In genomic region chr2:87629491-87630458, GRCh38 we compare ENCODE assay signal across 8 cellular contexts.
DNase-seq lines count a peak whose midpoint lies in the region; ATAC-seq, FAIRE-seq and TF ChIP-seq lines count a peak whose summit lies in the region.
"Not testable (repeated sequence)": the region's sequence is repeated elsewhere in the genome, so short reads cannot be mapped to it uniquely, and the experiment has no call there.

No MANE protein-coding gene starts in this region.

- not testable (repeated sequence) for H3K36me3 Mint-ChIP-seq in HFFc6 (ENCODE audit: low read depth); stimulated activated effector memory CD8-positive, alpha-beta T cell treated with anti-CD3 and anti-CD28 coated beads, Interleukin-12 subunit alpha, Interleukin-12 subunit beta, amount 100 ng/mL, for 72 hours

- not testable (repeated sequence) for H3K9me3 Mint-ChIP-seq in HFFc6; stimulated activated effector memory CD8-positive, alpha-beta T cell treated with anti-CD3 and anti-CD28 coated beads, Interleukin-12 subunit alpha, Interleukin-12 subunit beta, amount 100 ng/mL, for 72 hours

- H3K4me3 ChIP-seq in BE2C (ENCODE audit: low read depth, low read length); adipocyte (ENCODE audit: low read length); HepG2 (replicated peaks in 1 of 3; ENCODE audit: insufficient read depth in 1 of 3, low read depth in 2 of 3, low read length in 3 of 3): not testable (repeated sequence)

- H3K27me3 ChIP-seq in BE2C; adipocyte (replicated peaks; ENCODE audit: control insufficient read depth, insufficient read depth, low read length); HepG2 (ENCODE audit: control insufficient read depth in 1 of 2, insufficient read depth in 2 of 2, low read length in 2 of 2): not testable (repeated sequence)

- not testable (repeated sequence) for H4K20me1 ChIP-seq in HepG2 (ENCODE audit: insufficient read depth, low read length)

- not testable (repeated sequence) for H3K9ac ChIP-seq in adipocyte (ENCODE audit: low read length); HepG2 (ENCODE audit: insufficient read depth, low read depth, low read length)

- not testable (repeated sequence) for TF ChIP-seq EP300 in HepG2 (IDR thresholded peaks at IDR 0.05; ENCODE audit: low read depth in 2 of 2, low read length in 2 of 2); HepG2 (CRISPR knock-in tag; IDR thresholded peaks at IDR 0.05; ENCODE audit: borderline replicate concordance)

- TF ChIP-seq POLR2A in HepG2 (IDR thresholded peaks at IDR 0.05; ENCODE audit: insufficient read depth in 1 of 2, low read depth in 2 of 2, low read length in 2 of 2): not testable (repeated sequence)

- not testable (repeated sequence) for H2AFZ ChIP-seq in HepG2 (ENCODE audit: low read length)

- H3K27me3 Mint-ChIP-seq in HFFc6 (ENCODE audit: insufficient read depth): not testable (repeated sequence)

- POLR2A ChIA-PET in HepG2 (lab: Yijun Ruan, JAX): not testable (repeated sequence)

- not testable (repeated sequence) for BruUV-seq in HepG2 (replicated peaks; lab: Mats Ljungman, UMichigan)

- not testable (repeated sequence) for H3K4me1 Mint-ChIP-seq in HFFc6 (ENCODE audit: low read depth); stimulated activated effector memory CD8-positive, alpha-beta T cell treated with anti-CD3 and anti-CD28 coated beads, Interleukin-12 subunit alpha, Interleukin-12 subunit beta, amount 100 ng/mL, for 72 hours

- not testable (repeated sequence) for H3K79me2 ChIP-seq in HepG2 (ENCODE audit: insufficient read depth, low read length)

- in situ Hi-C loops in HepG2 (cut with HindIII; ENCODE audit: extremely low pct_ligation_motif_present, low pct_unique_long_range_greater_than_20kb): not testable (repeated sequence)

- H3K27ac Mint-ChIP-seq in HFFc6; stimulated activated effector memory CD8-positive, alpha-beta T cell treated with anti-CD3 and anti-CD28 coated beads, Interleukin-12 subunit alpha, Interleukin-12 subunit beta, amount 100 ng/mL, for 72 hours: not testable (repeated sequence)

- H3K4me1 ChIP-seq in BE2C; adipocyte (ENCODE audit: control insufficient read depth, insufficient read depth, low read length); HepG2 (ENCODE audit: insufficient read depth, low read length): not testable (repeated sequence)

- not testable (repeated sequence) for H3K4me2 ChIP-seq in HepG2 (ENCODE audit: low read depth, low read length)

- not testable (repeated sequence) for H3K9me3 ChIP-seq in BE2C; adipocyte (ENCODE audit: control insufficient read depth, low read length); HepG2 (ENCODE audit: low read length)

- ATAC-seq in esophagus mucosa: peak; percentile 73
- not testable (repeated sequence) for ATAC-seq in HepG2
- peak; percentile 72 for ATAC-seq in stimulated activated effector memory CD8-positive, alpha-beta T cell treated with anti-CD3 and anti-CD28 coated beads, Interleukin-12 subunit alpha, Interleukin-12 subunit beta, amount 100 ng/mL, for 72 hours

- intact Hi-C loops in HepG2 (cut with micrococcal nuclease; ENCODE audit: unreplicated experiment): not testable (repeated sequence)

- peak; percentile 10 for DNase-seq in BE2C
- DNase-seq in HFFc6: peak; percentile 96
- peak; percentile 63 for DNase-seq in NCI-H226
- peak; percentile 54 for DNase-seq in activated CD4-positive, alpha-beta T cell treated with anti-CD3 and anti-CD28 coated beads for 48 hours
- DNase-seq in adipocyte (ENCODE audit: low read depth): peak; percentile 79
- DNase-seq in HepG2 (ENCODE audit: low spot score); stimulated activated effector memory CD8-positive, alpha-beta T cell treated with anti-CD3 and anti-CD28 coated beads, Interleukin-12 subunit alpha, Interleukin-12 subunit beta, amount 100 ng/mL, for 72 hours (ENCODE audit: low spot score in 2 of 2): not testable (repeated sequence)

- TF ChIP-seq RAD21 in HepG2 (CRISPR knock-in tag; IDR thresholded peaks at IDR 0.05): not testable (repeated sequence)

- not testable (repeated sequence) for H3K4me3 Mint-ChIP-seq in HFFc6; stimulated activated effector memory CD8-positive, alpha-beta T cell treated with anti-CD3 and anti-CD28 coated beads, Interleukin-12 subunit alpha, Interleukin-12 subunit beta, amount 100 ng/mL, for 72 hours

- H3K36me3 ChIP-seq in BE2C; adipocyte (ENCODE audit: control insufficient read depth, insufficient read depth, low read length, severe bottlenecking); HepG2 (replicated peaks in 1 of 2; ENCODE audit: control insufficient read depth in 1 of 2, insufficient read depth in 2 of 2, low read length in 2 of 2): not testable (repeated sequence)

- not testable (repeated sequence) for FAIRE-seq in HepG2 (lab: Jason Lieb, UNC)

- TF ChIP-seq CTCF in BE2C (IDR thresholded peaks at IDR 0.05; ENCODE audit: low read depth, low read length); HFFc6 (IDR thresholded peaks at IDR 0.05); HepG2 (CRISPR knock-in tag; IDR thresholded peaks at IDR 0.05): not testable (repeated sequence)

- not testable (repeated sequence) for H3K27ac ChIP-seq in HepG2 (ENCODE audit: extremely low read length, insufficient read depth, low read length)

- WGBS in HepG2 (ENCODE audit: low lambda C conversion rate): 90% methylated on average over 9 of the region's 10 CpGs

- CTCF ChIA-PET in HepG2 (lab: Yijun Ruan, JAX; ENCODE audit: low intra/inter-chr PET ratio, low total read pairs): not testable (repeated sequence)

TF ChIP-seq in HepG2, 621 proteins besides CTCF, POLR2A, EP300 and RAD21:
- TF ChIP-seq MAFK (conservative IDR thresholded peaks at IDR 0.05 in 1 of 2, IDR thresholded peaks at IDR 0.05 in 1 of 2; ENCODE audit: low read length in 2 of 2) (peak; percentile 3 to 44; a peak in 2 of 4 replicates), ZBTB33 (CRISPR knock-in tag; IDR thresholded peaks at IDR 0.05) (0 out of 2 replicates have a peak, but pooled peaks have one; percentile 6)
